25 cellular contexts compared by ENCODE assay signal in the genomic region with DNA sequence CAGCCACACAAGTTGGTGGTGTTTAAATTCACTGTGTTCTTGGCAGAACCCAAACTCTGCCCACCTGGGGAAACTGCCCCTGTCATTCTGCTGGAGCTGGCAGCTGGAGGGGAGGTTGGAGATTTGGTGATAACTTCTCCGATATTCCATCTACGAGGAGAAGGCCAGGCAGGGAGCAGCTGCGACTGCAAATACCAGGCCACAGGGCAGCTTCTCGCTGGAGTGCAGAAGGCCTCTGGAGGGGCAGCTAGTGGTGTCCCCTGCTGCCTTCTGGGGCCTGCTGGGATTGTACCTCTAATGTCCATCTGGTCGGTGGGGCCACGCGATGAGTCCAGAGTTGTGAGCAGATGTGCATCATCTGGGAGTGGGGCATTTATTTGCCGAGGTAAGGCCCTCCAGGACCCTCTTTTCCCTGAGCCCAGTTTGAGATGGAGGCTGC.
"Had no signal": no experiment of that assay in that cellular context is flagged by ENCODE, and none has a peak within 500 bp of the region (broad histone marks: within the 10 kb centered on the region; RNA-seq: fewer than 3 reads in every experiment).

No MANE protein-coding gene starts in this region.

- ATAC-seq: activated CD4-positive, CD25-positive, alpha-beta regulatory T cell treated with anti-CD3 and anti-CD28 coated beads, Interleukin-2, amount 50 U/mL, for 24 hours; activated T-cell treated with anti-CD3 and anti-CD28 coated beads, Interleukin-2, amount 50 U/mL, for 72 hours; gastrocnemius medialis; left cardiac atrium; left ventricle myocardium superior; naive thymus-derived CD8-positive, alpha-beta T cell; sciatic nerve; stimulated activated effector memory CD8-positive, alpha-beta T cell treated with anti-CD3 and anti-CD28 coated beads, Interleukin-12 subunit alpha, Interleukin-12 subunit beta, amount 100 ng/mL, for 72 hours; stimulated activated naive CD8-positive, alpha-beta T cell treated with anti-CD3 and anti-CD28 coated beads, Interleukin-15, amount 100 ng/mL, for 72 hours had no signal

- DNase-seq: activated CD4-positive, alpha-beta T cell treated with anti-CD3 and anti-CD28 coated beads for 48 hours; activated CD4-positive, alpha-beta T cell treated with anti-CD3 and anti-CD28 coated beads, Interleukin-2, amount 50 U/mL, for 48 hours; activated naive CD4-positive, alpha-beta T cell treated with anti-CD3 and anti-CD28 coated beads for 36 hours; activated naive CD8-positive, alpha-beta T cell treated with anti-CD3 and anti-CD28 coated beads for 36 hours; activated T-cell treated with anti-CD3 and anti-CD28 coated beads, Interleukin-2, amount 50 U/mL, for 72 hours; cerebellar nuclear complex; effector memory CD4-positive, alpha-beta T cell; gastrocnemius medialis; glutamatergic neuron; left cardiac atrium; left ventricle myocardium superior; mammary epithelial cell; midbrain; naive thymus-derived CD8-positive, alpha-beta T cell; occipital lobe; SK-N-SH; stimulated activated CD4-positive, alpha-beta T cell treated with anti-CD3 and anti-CD28 coated beads, Interleukin-12 subunit alpha, Interleukin-12 subunit beta, amount 100 ng/mL, for 4 hours; stimulated activated CD4-positive, alpha-beta T cell treated with anti-CD3 and anti-CD28 coated beads, Interleukin-4, amount 100 ng/mL, for 24 hours; stimulated activated naive CD8-positive, alpha-beta T cell treated with anti-CD3 and anti-CD28 coated beads, Interleukin-15, amount 100 ng/mL, for 72 hours; SW 1271; T-helper 9 cell; WERI-Rb-1 had no signal
